25 cellular contexts compared by ENCODE assay signal in the genomic region with DNA sequence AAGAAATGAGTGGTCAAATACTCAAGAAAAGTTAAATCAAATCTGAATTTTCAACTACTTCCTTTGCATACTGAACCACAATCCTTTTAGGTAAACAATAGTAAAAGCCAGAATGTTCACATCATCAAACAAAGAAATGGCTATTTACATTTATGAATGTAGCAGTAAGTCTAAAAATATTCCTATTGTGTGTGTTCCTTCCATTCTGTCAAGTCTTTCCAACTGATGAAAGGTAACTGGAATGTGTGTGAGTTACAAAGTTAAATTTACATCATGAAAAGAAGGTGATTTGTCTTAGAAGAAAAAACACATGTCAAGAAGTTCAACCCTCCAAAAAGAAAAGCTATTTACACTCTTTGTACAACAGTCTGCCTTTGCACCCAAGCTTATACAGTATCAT.
"Had no signal": no experiment of that assay in that cellular context is flagged by ENCODE, and none has a peak within 500 bp of the region (broad histone marks: within the 10 kb centered on the region; RNA-seq: fewer than 3 reads in every experiment).

No MANE protein-coding gene starts in this region.

- H3K9me3 Mint-ChIP-seq: activated CD8-positive, alpha-beta T cell treated with anti-CD3 and anti-CD28 coated beads for 36 hours; activated naive CD4-positive, alpha-beta T cell treated with anti-CD3 and anti-CD28 coated beads, Interleukin-2, amount 50 U/mL, for 72 hours; activated naive CD8-positive, alpha-beta T cell treated with anti-CD3 and anti-CD28 coated beads, Interleukin-2, amount 50 U/mL, for 24 hours; activated T-cell treated with anti-CD3 and anti-CD28 coated beads, Interleukin-2, amount 50 U/mL, for 24 hours; activated T-helper 1 cell treated with anti-CD3 and anti-CD28 coated beads, Interleukin-12 subunit alpha, Interleukin-12 subunit beta, Interleukin-2, Interleukin-4 antibody, amounts not matched to agents 30 ng/mL and 10 ng/mL and 1 ng/mL, durations not matched to agents 14 hours and 24 hours and 36 hours; central memory CD8-positive, alpha-beta T cell; T-cell had no signal

- H3K4me3 Mint-ChIP-seq: activated CD8-positive, alpha-beta T cell treated with anti-CD3 and anti-CD28 coated beads for 36 hours; activated naive CD8-positive, alpha-beta T cell treated with anti-CD3 and anti-CD28 coated beads, Interleukin-2, amount 50 U/mL, for 24 hours; activated T-cell treated with anti-CD3 and anti-CD28 coated beads, Interleukin-2, amount 50 U/mL, for 24 hours; activated T-helper 1 cell treated with anti-CD3 and anti-CD28 coated beads, Interleukin-12 subunit alpha, Interleukin-12 subunit beta, Interleukin-2, Interleukin-4 antibody, amounts not matched to agents 30 ng/mL and 10 ng/mL and 1 ng/mL, durations not matched to agents 14 hours and 24 hours and 36 hours; central memory CD8-positive, alpha-beta T cell; T-cell had no signal

- H3K27me3 ChIP-seq: body of pancreas had no signal

- H3K4me2 ChIP-seq: PC-9 had no signal

- H3K4me1 Mint-ChIP-seq: central memory CD8-positive, alpha-beta T cell; T-cell had no signal

- DNase-seq: activated CD4-positive, alpha-beta T cell treated with anti-CD3 and anti-CD28 coated beads for 4 hours; activated CD8-positive, alpha-beta T cell treated with anti-CD3 and anti-CD28 coated beads for 36 hours; activated effector memory CD4-positive, alpha-beta T cell treated with Interleukin-2 at 50 U/mL for 16 hours; activated naive CD4-positive, alpha-beta T cell; activated naive CD8-positive, alpha-beta T cell treated with anti-CD3 and anti-CD28 coated beads, Interleukin-2, amount 50 U/mL, for 24 hours; activated T-cell treated with anti-CD3 and anti-CD28 coated beads, Interleukin-2, amount 50 U/mL, for 24 hours; amygdala; body of pancreas; Karpas-422; NCI-H1048; NCI-H146; NCI-H187 treated with DMSO at 0.1 percent for 48 hours; NCI-H2081 treated with DMSO at 0.1 percent for 48 hours; NCI-H446; NCI-H524; PC-9; SHP77 treated with DMSO at 0.1 percent for 48 hours; T-cell; T-helper 2 cell; WERI-Rb-1 had no signal

- H3K36me3 Mint-ChIP-seq: activated naive CD4-positive, alpha-beta T cell treated with anti-CD3 and anti-CD28 coated beads, Interleukin-2, amount 50 U/mL, for 72 hours; T-cell had no signal

- H3K27me3 Mint-ChIP-seq: activated naive CD8-positive, alpha-beta T cell treated with anti-CD3 and anti-CD28 coated beads, Interleukin-2, amount 50 U/mL, for 24 hours; central memory CD8-positive, alpha-beta T cell; T-cell had no signal

- H2AFZ ChIP-seq: PC-9 had no signal

- H3K36me3 ChIP-seq: WERI-Rb-1 had no signal

- H3K27ac Mint-ChIP-seq: activated CD8-positive, alpha-beta T cell treated with anti-CD3 and anti-CD28 coated beads for 36 hours; activated naive CD4-positive, alpha-beta T cell treated with anti-CD3 and anti-CD28 coated beads, Interleukin-2, amount 50 U/mL, for 72 hours; activated naive CD8-positive, alpha-beta T cell treated with anti-CD3 and anti-CD28 coated beads, Interleukin-2, amount 50 U/mL, for 24 hours; activated T-cell treated with anti-CD3 and anti-CD28 coated beads, Interleukin-2, amount 50 U/mL, for 24 hours; activated T-helper 1 cell treated with anti-CD3 and anti-CD28 coated beads, Interleukin-12 subunit alpha, Interleukin-12 subunit beta, Interleukin-2, Interleukin-4 antibody, amounts not matched to agents 30 ng/mL and 10 ng/mL and 1 ng/mL, durations not matched to agents 14 hours and 24 hours and 36 hours; T-cell had no signal

- H3K27ac ChIP-seq: body of pancreas, PC-9, WERI-Rb-1 had no signal

- FAIRE-seq: K562 had no signal

- H3K4me3 ChIP-seq: body of pancreas, K562, PC-9 had no signal

- H3K4me1 ChIP-seq: body of pancreas had no signal

- ATAC-seq: activated CD4-positive, CD25-positive, alpha-beta regulatory T cell treated with anti-CD3 and anti-CD28 coated beads, Interleukin-2, amount 50 U/mL, for 24 hours; activated CD8-positive, alpha-beta T cell treated with anti-CD3 and anti-CD28 coated beads for 36 hours; activated naive CD4-positive, alpha-beta T cell treated with anti-CD3 and anti-CD28 coated beads, Interleukin-2, amount 50 U/mL, for 72 hours; activated naive CD8-positive, alpha-beta T cell treated with anti-CD3 and anti-CD28 coated beads, Interleukin-2, amount 50 U/mL, for 24 hours; body of pancreas; K562; T-cell had no signal

- H3K9me3 ChIP-seq: body of pancreas had no signal
